In the genomic region with DNA sequence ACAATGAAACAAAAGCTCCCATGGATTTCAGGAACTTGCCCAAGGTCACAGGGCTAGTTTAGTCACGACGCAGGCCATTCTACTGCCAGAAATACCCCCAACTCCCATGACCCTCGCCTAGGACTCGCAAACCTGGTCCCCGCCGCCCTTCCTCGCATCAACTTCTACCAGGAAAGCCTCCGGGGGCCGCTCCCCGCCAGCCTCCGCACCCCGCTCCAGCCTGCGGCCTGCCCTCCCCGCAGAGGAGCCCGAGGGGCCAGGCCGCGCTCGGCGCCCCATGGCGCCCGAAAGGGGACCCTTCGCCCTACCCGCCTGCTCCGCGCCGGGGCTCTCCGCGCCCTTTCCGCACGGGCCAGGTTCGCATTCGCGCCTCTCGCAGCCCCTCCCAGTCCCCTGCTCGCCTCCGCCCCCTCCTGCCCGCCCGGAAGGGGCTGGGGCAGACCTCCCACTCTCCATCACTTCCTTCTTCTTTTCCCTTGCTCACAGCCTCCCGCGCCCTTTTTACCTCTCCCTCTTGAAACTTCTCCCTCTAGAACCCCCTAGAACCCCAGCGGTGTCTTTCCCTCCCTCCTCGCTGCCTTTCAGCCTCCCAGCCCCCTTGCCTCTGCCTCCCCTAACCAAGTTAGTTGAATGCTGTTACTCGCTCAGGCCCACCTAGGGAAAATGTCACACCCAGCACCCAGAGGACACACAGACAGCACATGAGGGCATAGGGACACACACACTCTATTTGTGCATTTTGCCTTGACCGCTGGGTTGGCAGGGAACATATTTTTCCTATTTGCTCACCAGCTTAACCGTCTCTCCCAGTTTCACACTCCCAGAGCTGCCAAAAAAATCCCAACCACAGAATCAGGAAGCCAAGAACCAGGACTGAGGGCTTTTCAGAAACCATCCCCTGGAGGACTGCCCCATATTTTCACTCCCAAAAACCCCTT, we compare ENCODE assay signal across 8 cellular contexts. TPM values are rescaled to one million over a fixed set of nuclear protein-coding genes. Genes with fewer than 3 reads are reported as not detected.
DNase-seq lines count a peak whose midpoint lies in the region; ATAC-seq, FAIRE-seq and TF ChIP-seq lines count a peak whose summit lies in the region.

Gene SLC43A3 (minus strand): TSS at position 368 of the 938 bp plus-strand sequence. CDS start 949 bp downstream, outside the sequence.

- H3K27ac ChIP-seq in lung (ENCODE audit: low read depth in 1 of 2, low read length in 1 of 2) = peak within 1 kb of the TSS; percentile 94 to 96

- H3K4me3 ChIP-seq in lung = peak within 1 kb of the TSS; percentile 59

- no peak for TF ChIP-seq CTCF in lung (IDR thresholded peaks at IDR 0.05; ENCODE audit: control extremely low read depth, extremely low read depth)

- H3K27me3 ChIP-seq in lung (ENCODE audit: control insufficient read depth, insufficient read depth) = no peaks in the 10 kb centered on the region

- DNase-seq in GM12892 (ENCODE audit: insufficient read length) (peak; percentile 61), NCI-H2029 (lab: John Stamatoyannopoulos, UW) (peak; percentile 18), ecto neural progenitor cell (ENCODE audit: low spot score) (peak; percentile 77), lung (ENCODE audit: low spot score) (peak; percentile 80), HuH-7.5 (ENCODE audit: low spot score) (no peak)
- DNase-seq in activated CD4-positive, alpha-beta T cell treated with anti-CD3 and anti-CD28 coated beads, Interleukin-2, amount 50 U/mL, for 48 hours = peak; percentile 84 to 87
- DNase-seq in stimulated activated CD4-positive, alpha-beta T cell treated with anti-CD3 and anti-CD28 coated beads, TNF-alpha, amount 100 ng/mL, for 4 hours (ENCODE audit: low read depth in 3 of 3) = peak; percentile 62 to 74 (median 73)

- ATAC-seq in HG02642 (IDR thresholded peaks at IDR 0.05; ENCODE audit: poor library complexity, unreplicated experiment) (peak; percentile 66), lung (ENCODE audit: insufficient read depth, low FRiP score) (peak; percentile 81)

- FAIRE-seq in GM12892 (lab: Jason Lieb, UNC) = no peak

- WGBS in lung, 2 donors = 2% methylated on average over 45 of the region's 45 CpGs

- H3K9me3 ChIP-seq in lung (ENCODE audit: control insufficient read depth in 2 of 2, insufficient read depth in 1 of 2, low read length in 1 of 2) = no peaks in the 10 kb centered on the region

- H3K36me3 ChIP-seq in lung (ENCODE audit: control insufficient read depth in 2 of 2, insufficient read depth in 2 of 2, low read length in 2 of 2) = peaks cover 0 to 5% of the 10 kb centered on the region in 2 donors

- TF ChIP-seq POLR2A in GM12892 (IDR thresholded peaks at IDR 0.05; ENCODE audit: low read depth, low read length) = peak; percentile 88

- H3K4me1 ChIP-seq in lung (ENCODE audit: control insufficient read depth in 2 of 2, insufficient read depth in 2 of 2, low read length in 2 of 2) = peaks cover 7 to 36% of the 10 kb centered on the region in 2 donors

RNA-seq across cellular contexts. Expression of gene SLC43A3, which starts in this region (rescaled TPM):
- 99.6 TPM for polyA plus RNA-seq in GM12892 (2012; ENCODE audit: missing spikeins)
- 100 to 1,000 TPM in 1 of 2 donors, 10 to 100 TPM in 1; 23.3 to 148 TPM for total RNA-seq in lung
- 100 to 1,000 TPM in 1 of 2 donors, 10 to 100 TPM in 1; 61.4 to 155 TPM for polyA plus RNA-seq in lung
